In the genomic region with DNA sequence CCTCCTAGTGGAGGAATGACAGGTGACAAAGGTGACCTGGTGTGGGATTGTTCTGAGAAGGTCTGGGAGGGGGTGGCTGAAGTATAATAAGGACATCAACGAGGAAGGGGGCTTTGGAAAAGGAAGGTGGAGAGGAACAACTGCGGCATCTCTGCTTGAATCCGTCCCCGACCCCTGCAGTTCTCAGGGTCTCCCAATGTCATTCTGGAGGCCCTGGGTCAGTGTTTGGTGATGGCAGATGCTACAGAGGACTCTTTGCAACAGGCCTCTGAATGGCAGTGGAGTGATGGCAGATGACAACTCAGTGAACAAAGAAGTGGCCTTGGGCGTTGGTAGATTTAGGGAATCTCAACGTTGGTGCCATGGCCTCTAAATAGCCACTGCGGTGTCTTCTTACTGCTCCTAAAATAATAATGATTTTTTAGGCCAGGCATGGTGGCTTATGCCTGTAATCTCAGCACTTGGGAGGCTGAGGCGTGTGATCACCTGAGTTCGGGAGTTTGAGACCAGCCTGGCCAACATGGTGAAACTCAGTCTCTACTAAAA, we compare ENCODE assay signal across 10 cellular contexts. TPM values are rescaled to one million over a fixed set of nuclear protein-coding genes. Genes with fewer than 3 reads are reported as not detected.
A peak's percentile ranks its signal among the peaks of the same experiment; 100 is the strongest.
DNase-seq lines count a peak whose midpoint lies in the region; ATAC-seq and TF ChIP-seq lines count a peak whose summit lies in the region.
"Had no signal": no experiment of that assay in that cellular context is flagged by ENCODE, and none has a peak within 500 bp of the region (broad histone marks: within the 10 kb centered on the region; RNA-seq: fewer than 3 reads in every experiment).

No MANE protein-coding gene starts in this region.

- H3K9me3 ChIP-seq in left lung, result no peaks in the 10 kb centered on the region
- H3K9me3 ChIP-seq in thymus (ENCODE audit: control insufficient read depth), result no peaks in the 10 kb centered on the region
- H3K9me3 ChIP-seq: BE2C had no signal

- H3K27ac ChIP-seq in left lung (no peak overlapping the region), thymus (ENCODE audit: low read depth) (no peak overlapping the region)

- peak overlapping the region; percentile 67 to 86 for H3K4me3 ChIP-seq in left lung
- H3K4me3 ChIP-seq in thymus (ENCODE audit: low read length), result peak overlapping the region; percentile 90

- H3K36me3 ChIP-seq in left lung (peaks cover 0 to 34% of the 10 kb centered on the region in 2 donors), thymus (ENCODE audit: control insufficient read depth, insufficient read depth) (peaks cover 32% of the 10 kb centered on the region)

- peak overlapping the region; percentile 89 for H3K4me3 Mint-ChIP-seq in activated T-cell treated with anti-CD3 and anti-CD28 coated beads, Interleukin-2, amount 50 U/mL, for 24 hours

- no peaks in the 10 kb centered on the region for H3K27me3 Mint-ChIP-seq in activated T-cell treated with anti-CD3 and anti-CD28 coated beads, Interleukin-2, amount 50 U/mL, for 24 hours

- WGBS in thymus, result 89% methylated on average over 9 of the region's 9 CpGs

- peaks cover 17% of the 10 kb centered on the region for H3K4me1 Mint-ChIP-seq in activated T-cell treated with anti-CD3 and anti-CD28 coated beads, Interleukin-2, amount 50 U/mL, for 24 hours (ENCODE audit: low read depth)

- H3K27me3 ChIP-seq in left lung (no peaks in the 10 kb centered on the region), thymus (ENCODE audit: control insufficient read depth, insufficient read depth) (no peaks in the 10 kb centered on the region)
- H3K27me3 ChIP-seq: BE2C had no signal

- intact Hi-C loops in left lung (cut with DNase I), result no loop called here

- H3K27ac Mint-ChIP-seq in activated T-cell treated with anti-CD3 and anti-CD28 coated beads, Interleukin-2, amount 50 U/mL, for 24 hours, result peak overlapping the region; percentile 89
- H3K27ac Mint-ChIP-seq in activated naive CD4-positive, alpha-beta T cell treated with anti-CD3 and anti-CD28 coated beads, Interleukin-2, amount 50 U/mL, for 72 hours, result peak overlapping the region; percentile 70 to 80

- H3K4me1 ChIP-seq in left lung, result peaks cover 0 to 25% of the 10 kb centered on the region in 2 donors
- H3K4me1 ChIP-seq in thymus (ENCODE audit: control insufficient read depth, insufficient read depth, low read length), result peaks cover 9% of the 10 kb centered on the region

- H3K36me3 Mint-ChIP-seq in activated T-cell treated with anti-CD3 and anti-CD28 coated beads, Interleukin-2, amount 50 U/mL, for 24 hours (ENCODE audit: low read depth), result peaks cover 38% of the 10 kb centered on the region
- peaks cover 0 to 12% of the 10 kb centered on the region in 2 donors for H3K36me3 Mint-ChIP-seq in activated naive CD4-positive, alpha-beta T cell treated with anti-CD3 and anti-CD28 coated beads, Interleukin-2, amount 50 U/mL, for 72 hours

- no peak for TF ChIP-seq CTCF in left lung (IDR thresholded peaks at IDR 0.05)

- in situ Hi-C loops in ACHN (cut with HindIII; ENCODE audit: low pct_ligation_motif_present, low pct_unique_long_range_greater_than_20kb, low sequenced_read_pairs), result no loop called here

- H3K9me3 Mint-ChIP-seq in activated T-cell treated with anti-CD3 and anti-CD28 coated beads, Interleukin-2, amount 50 U/mL, for 24 hours, result no peaks in the 10 kb centered on the region
- no peaks in the 10 kb centered on the region for H3K9me3 Mint-ChIP-seq in activated naive CD4-positive, alpha-beta T cell treated with anti-CD3 and anti-CD28 coated beads, Interleukin-2, amount 50 U/mL, for 72 hours

- ATAC-seq in activated naive CD4-positive, alpha-beta T cell treated with anti-CD3 and anti-CD28 coated beads, Interleukin-2, amount 50 U/mL, for 72 hours, result no peak
- ATAC-seq in left lung, result no peak
- ATAC-seq in HG03139 (IDR thresholded peaks at IDR 0.05; ENCODE audit: unreplicated experiment), result no peak
- no peak for ATAC-seq in GM18519 (IDR thresholded peaks at IDR 0.05; ENCODE audit: low FRiP score, unreplicated experiment)

- DNase-seq in activated T-cell treated with anti-CD3 and anti-CD28 coated beads, Interleukin-2, amount 50 U/mL, for 24 hours, result no peak
- DNase-seq in activated T-cell treated with anti-CD3 and anti-CD28 coated beads for 4 hours (no peak), left lung (peak in 1 of 2 donors; percentile 4), ACHN (no peak)
- no peak for DNase-seq in activated naive CD4-positive, alpha-beta T cell treated with anti-CD3 and anti-CD28 coated beads, Interleukin-2, amount 50 U/mL, for 72 hours (ENCODE audit: low spot score in 2 of 2)
- DNase-seq: BE2C had no signal

RNA-seq across cellular contexts. Expression of gene ENGASE, which starts 1.3 kb away (rescaled TPM):
- 10 to 100 TPM; 31.5 to 40.5 TPM for total RNA-seq in activated naive CD4-positive, alpha-beta T cell treated with anti-CD3 and anti-CD28 coated beads, Interleukin-2, amount 50 U/mL, for 72 hours
- 10 to 100 TPM; 46.9 to 50.2 TPM for total RNA-seq in left lung
- 71.1 TPM for polyA plus RNA-seq in thymus

RNA-seq across cellular contexts. Expression of gene C1QTNF1, which starts 52.0 kb away (rescaled TPM):
- total RNA-seq in activated naive CD4-positive, alpha-beta T cell treated with anti-CD3 and anti-CD28 coated beads, Interleukin-2, amount 50 U/mL, for 72 hours, result not detected
- 10 to 100 TPM; 14.9 to 31.4 TPM for total RNA-seq in left lung
- polyA plus RNA-seq in thymus, result 34.9 TPM
- total RNA-seq: T-helper 1 cell treated with Interleukin-12 subunit alpha and Interleukin-12 subunit beta and Interleukin-4 antibody, amounts not matched to agents 30 ng/mL and 1 ng/mL, for 36 hours had no signal

Comparison
In these comparisons a context has a peak if more than half of its experiments do, and no peak if none do; other contexts are left out.
1. RNA of gene C1QTNF1, which starts 52.0 kb away (total RNA-seq): 14.9 to 31.4 TPM in left lung; not detected in activated naive CD4-positive, alpha-beta T cell treated with anti-CD3 and anti-CD28 coated beads, Interleukin-2, amount 50 U/mL, for 72 hours; every median in the first group is over 10 times any median in the second.